ENCODE assay signal across 1 cellular context in the genomic region with DNA sequence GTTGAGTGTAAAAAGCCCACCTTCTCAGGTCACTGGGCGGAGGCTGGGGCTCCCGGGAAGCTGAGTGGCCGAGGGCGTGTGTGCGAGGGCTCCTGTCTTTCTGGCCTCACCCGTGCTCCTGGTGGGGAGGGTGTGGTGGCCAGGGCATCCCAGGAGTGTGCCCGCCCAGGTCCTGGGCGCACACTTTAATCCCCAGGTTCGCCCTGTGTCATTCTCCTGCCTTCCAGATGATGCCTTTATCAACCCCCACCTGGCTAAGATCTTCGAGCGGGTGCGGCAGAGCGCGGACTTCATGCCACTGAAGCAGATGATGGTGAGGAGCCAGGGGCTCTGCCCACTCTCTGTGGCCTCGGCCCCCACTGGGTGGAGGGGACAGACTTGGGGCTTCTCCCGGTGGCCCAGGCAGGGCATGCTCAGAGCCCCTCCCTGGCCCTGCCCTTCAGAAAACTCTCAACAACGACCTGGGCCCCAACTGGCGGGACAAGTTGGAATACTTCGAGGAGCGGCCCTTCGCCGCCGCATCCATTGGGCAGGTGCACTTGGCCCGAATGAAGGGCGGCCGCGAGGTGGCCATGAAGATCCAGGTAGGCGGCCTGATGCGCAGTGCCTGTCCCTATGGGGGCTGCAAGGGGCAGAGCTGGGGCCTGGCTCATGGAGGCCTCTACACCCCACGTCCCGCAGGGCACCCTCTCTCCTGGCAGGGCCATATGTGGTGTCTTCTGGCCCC.
TF ChIP-seq lines count a peak whose summit lies in the region.

No MANE protein-coding gene starts in this region.

TF ChIP-seq in H1, 55 proteins besides CTCF, POLR2A, EP300 and RAD21:
- TF ChIP-seq TAF7 (optimal IDR thresholded peaks at IDR 0.05; ENCODE audit: borderline replicate concordance, low read depth, low read length) (no peak), ATF2 (IDR thresholded peaks at IDR 0.05; ENCODE audit: low read length) (no peak), BACH1 (IDR thresholded peaks at IDR 0.05; ENCODE audit: low read length) (no peak), ASH2L (IDR thresholded peaks at IDR 0.05; ENCODE audit: low read length) (no peak), CHD2 (IDR thresholded peaks at IDR 0.05; ENCODE audit: low read length) (no peak), HDAC6 (IDR thresholded peaks at IDR 0.05; ENCODE audit: low read depth, low read length) (no peak), SIN3A (conservative IDR thresholded peaks at IDR 0.05 in 1 of 2, IDR thresholded peaks at IDR 0.05 in 1 of 2; ENCODE audit: low read depth in 1 of 2, low read length in 2 of 2) (no peak)
